16 cellular contexts compared by ENCODE assay signal in the genomic region with DNA sequence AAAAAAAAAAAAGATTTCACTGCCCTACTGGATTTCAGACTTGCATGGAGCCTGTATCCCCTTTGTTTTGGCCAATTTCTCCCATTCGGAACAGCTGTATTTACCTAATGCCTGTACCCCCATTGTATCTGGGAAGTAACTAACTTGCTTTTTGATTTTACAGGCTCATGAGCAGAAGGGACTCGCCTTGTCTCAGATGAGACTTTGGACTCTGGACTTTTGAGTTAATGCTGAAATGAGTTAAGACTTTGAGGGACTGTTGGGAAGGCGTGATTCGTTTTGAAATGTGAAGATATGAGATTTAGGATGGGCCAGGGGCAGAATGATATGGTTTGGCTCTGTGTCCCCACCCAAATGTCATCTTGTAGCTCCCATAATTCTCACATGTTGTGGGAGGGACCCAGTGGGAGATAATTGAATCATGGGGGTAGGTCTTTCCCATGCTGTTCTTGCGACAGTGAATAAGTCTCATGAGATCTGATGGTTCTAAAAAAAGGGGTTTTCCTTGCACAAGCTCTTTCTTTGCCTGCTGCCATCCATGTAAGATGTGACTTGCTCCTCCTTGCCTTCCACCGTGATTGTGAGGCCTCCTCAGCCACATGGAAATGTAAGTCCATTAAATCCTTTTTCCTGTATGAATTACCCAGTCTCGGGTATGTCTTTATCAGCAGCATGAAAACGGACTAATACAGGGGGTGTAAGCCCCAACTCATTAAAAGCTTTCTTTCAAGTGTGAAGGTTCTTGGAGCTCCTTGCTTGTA. TPM values are rescaled to one million over a fixed set of nuclear protein-coding genes. Genes with fewer than 3 reads are reported as not detected.
"Had no signal": no experiment of that assay in that cellular context is flagged by ENCODE, and none has a peak within 500 bp of the region (broad histone marks: within the 10 kb centered on the region; RNA-seq: fewer than 3 reads in every experiment).

No MANE protein-coding gene starts in this region.

RNA-seq across cellular contexts. Expression of a gene that starts 25.5 kb away (rescaled TPM):
- total RNA-seq: activated B cell treated with CpG ODN at 0.5 μM for 24 hours; activated CD4-positive, alpha-beta memory T cell treated with anti-CD3 and anti-CD28 coated beads for 36 hours; activated CD4-positive, alpha-beta T cell treated with anti-CD3 and anti-CD28 coated beads, Interleukin-2, amount 10 ng/mL, durations not matched to agents 24 days and 14 days; activated CD8-positive, alpha-beta memory T cell treated with anti-CD3 and anti-CD28 coated beads for 36 hours; activated CD8-positive, alpha-beta T cell treated with anti-CD3 and anti-CD28 coated beads for 36 hours; activated naive CD8-positive, alpha-beta T cell treated with anti-CD3 and anti-CD28 coated beads for 36 hours; activated T-helper 2 cell treated with anti-CD3 and anti-CD28 coated beads, Interferon-gamma antibody, Interleukin-2, Interleukin-4, amounts not matched to agents 10 μg/mL and 5 μg/mL and 100 μg/mL, durations not matched to agents 14 hours and 24 hours and 36 hours; aorta; astrocyte; body of pancreas; breast epithelium; cerebellum; T-cell; T-helper 1 cell treated with Interleukin-12 subunit alpha and Interleukin-12 subunit beta and Interleukin-4 antibody, amounts not matched to agents 30 ng/mL and 1 ng/mL, for 36 hours had no signal
- polyA plus RNA-seq: aorta had no signal

RNA-seq across cellular contexts. Expression of a gene that starts 40.6 kb away (rescaled TPM):
- total RNA-seq: activated B cell treated with CpG ODN at 0.5 μM for 24 hours; activated CD4-positive, alpha-beta memory T cell treated with anti-CD3 and anti-CD28 coated beads for 36 hours; activated CD4-positive, alpha-beta T cell treated with anti-CD3 and anti-CD28 coated beads, Interleukin-2, amount 10 ng/mL, durations not matched to agents 24 days and 14 days; activated CD8-positive, alpha-beta memory T cell treated with anti-CD3 and anti-CD28 coated beads for 36 hours; activated CD8-positive, alpha-beta T cell treated with anti-CD3 and anti-CD28 coated beads for 36 hours; activated naive CD8-positive, alpha-beta T cell treated with anti-CD3 and anti-CD28 coated beads for 36 hours; activated T-helper 2 cell treated with anti-CD3 and anti-CD28 coated beads, Interferon-gamma antibody, Interleukin-2, Interleukin-4, amounts not matched to agents 10 μg/mL and 5 μg/mL and 100 μg/mL, durations not matched to agents 14 hours and 24 hours and 36 hours; adrenal gland; aorta; astrocyte; body of pancreas; breast epithelium; cardiac septum; cerebellum; T-cell; T-helper 1 cell treated with Interleukin-12 subunit alpha and Interleukin-12 subunit beta and Interleukin-4 antibody, amounts not matched to agents 30 ng/mL and 1 ng/mL, for 36 hours had no signal
- polyA plus RNA-seq: adrenal gland, aorta had no signal
